15 cellular contexts compared by ENCODE assay signal in genomic region chr18:63188063-63188462, GRCh38.
DNase-seq lines count a peak whose midpoint lies in the region; ATAC-seq, FAIRE-seq and TF ChIP-seq lines count a peak whose summit lies in the region.
"Had no signal": no experiment of that assay in that cellular context is flagged by ENCODE, and none has a peak within 500 bp of the region (broad histone marks: within the 10 kb centered on the region; RNA-seq: fewer than 3 reads in every experiment).

No MANE protein-coding gene starts in this region.

- 85 to 90% methylated on average over 1 of the region's 1 CpG for WGBS in heart right ventricle, 2 donors

- no peak for TF ChIP-seq CTCF in heart right ventricle (IDR thresholded peaks at IDR 0.05)
- no peak for TF ChIP-seq CTCF in activated B cell treated with CpG ODN at 0.5 μM for 24 hours (IDR thresholded peaks at IDR 0.05)
- TF ChIP-seq CTCF in vagina (IDR thresholded peaks at IDR 0.05): no peak

- CTCF ChIA-PET in activated B cell treated with CpG ODN at 0.5 μM for 24 hours (lab: Charles Lee): interaction anchor here (0.8 to 1.6 kb wide), 2 partner anchors 8 to 130 kb away, joined by 3 to 5 read pairs; no protein-coding TSS in a partner anchor

- no peak for FAIRE-seq in RCC 7860 (lab: Jason Lieb, UNC)

- H3K4me1 ChIP-seq in heart right ventricle: peaks cover 0 to 59% (median 18%) of the 10 kb centered on the region in 9 donors
- H3K4me1 ChIP-seq in vagina: peaks cover 60% of the 10 kb centered on the region

- no peaks in the 10 kb centered on the region for H3K9me3 Mint-ChIP-seq in activated B cell treated with CpG ODN at 0.5 μM for 24 hours

- H3K9me3 ChIP-seq in heart right ventricle (peaks cover 0 to 4% (median 0%) of the 10 kb centered on the region in 11 donors), vagina (no peaks in the 10 kb centered on the region)
- H3K9me3 ChIP-seq: colonic mucosa had no signal

- no peak for TF ChIP-seq POLR2A in vagina (IDR thresholded peaks at IDR 0.05)

- H3K4me1 Mint-ChIP-seq in activated B cell treated with CpG ODN at 0.5 μM for 24 hours: peaks cover 88% of the 10 kb centered on the region

- no peaks in the 10 kb centered on the region for H3K27me3 Mint-ChIP-seq in activated B cell treated with CpG ODN at 0.5 μM for 24 hours

- ATAC-seq in heart right ventricle (no peak), left ventricle myocardium superior (no peak), GM21576 (IDR thresholded peaks at IDR 0.05; ENCODE audit: unreplicated experiment) (peak; percentile 41), activated B cell treated with CpG ODN at 0.5 μM for 24 hours (ENCODE audit: low read depth) (no peak), HG02642 (IDR thresholded peaks at IDR 0.05; ENCODE audit: poor library complexity, unreplicated experiment) (no peak)

- no peak overlapping the region for H3K4me3 Mint-ChIP-seq in activated B cell treated with CpG ODN at 0.5 μM for 24 hours

- POLR2A ChIA-PET in activated B cell treated with CpG ODN at 0.5 μM for 24 hours (lab: Charles Lee): interaction anchor here (0.8 to 1.6 kb wide), 3 partner anchors 26 to 130 kb away, joined by 3 to 6 read pairs (median 5); no protein-coding TSS in a partner anchor

- no peak overlapping the region for H3K4me3 ChIP-seq in heart right ventricle
- H3K4me3 ChIP-seq in vagina: no peak overlapping the region
- H3K4me3 ChIP-seq: colonic mucosa, SK-N-MC had no signal

- H3K27ac ChIP-seq in heart right ventricle (peak overlapping the region in 6 of 10 donors; percentile 61 to 70 (median 70)), vagina (peak overlapping the region; percentile 31)
- H3K27ac ChIP-seq: colonic mucosa, SK-N-MC had no signal

- H3K27ac Mint-ChIP-seq in activated B cell treated with CpG ODN at 0.5 μM for 24 hours: peak overlapping the region; percentile 44

- intact Hi-C loops in heart right ventricle (cut with DNase I) (loop anchor here in 1 of 10 donors (10.0 kb wide), 1 partner anchor 63 kb away; no protein-coding TSS in a partner anchor), left ventricle myocardium superior (cut with micrococcal nuclease) (no loop called here), activated B cell treated with CpG ODN at 0.5 μM for 24 hours (cut with micrococcal nuclease) (no loop called here), vagina (cut with DNase I) (no loop called here)

- peaks cover 18% of the 10 kb centered on the region for H3K36me3 Mint-ChIP-seq in activated B cell treated with CpG ODN at 0.5 μM for 24 hours (ENCODE audit: low read depth)

- H3K36me3 ChIP-seq in heart right ventricle (no peaks in the 10 kb centered on the region), vagina (no peaks in the 10 kb centered on the region)
- H3K36me3 ChIP-seq: colonic mucosa had no signal

- H3K27me3 ChIP-seq in heart right ventricle: no peaks in the 10 kb centered on the region
- no peaks in the 10 kb centered on the region for H3K27me3 ChIP-seq in vagina
- H3K27me3 ChIP-seq: colonic mucosa had no signal

- DNase-seq in heart right ventricle: no peak
- no peak for DNase-seq in left ventricle myocardium superior
- no peak for DNase-seq in activated B cell treated with CpG ODN at 0.5 μM for 24 hours
- no peak for DNase-seq in vagina (ENCODE audit: extremely low spot score in 2 of 2)
- no peak for DNase-seq in RCC 7860 (ENCODE audit: low spot score)
- DNase-seq in NCI-H524 treated with DMSO at 0.1 percent for 48 hours (lab: John Stamatoyannopoulos, UW): no peak
- DNase-seq: activated CD4-positive, CD25-positive, alpha-beta regulatory T cell; amygdala; colonic mucosa; NCI-H1092 treated with DMSO at 0.1 percent for 48 hours; NCI-H345; stimulated activated naive CD4-positive, alpha-beta T cell had no signal
